In genomic region chr14:51929920-51930682, GRCh38 we compare ENCODE assay signal across 14 cellular contexts. TPM values are rescaled to one million over a fixed set of nuclear protein-coding genes. Genes with fewer than 3 reads are reported as not detected.
DNase-seq lines count a peak whose midpoint lies in the region; ATAC-seq and TF ChIP-seq lines count a peak whose summit lies in the region.
"Had no signal": no experiment of that assay in that cellular context is flagged by ENCODE, and none has a peak within 500 bp of the region (broad histone marks: within the 10 kb centered on the region; RNA-seq: fewer than 3 reads in every experiment).

No MANE protein-coding gene starts in this region.

- WGBS in trophoblast cell (ENCODE audit: extremely low coverage, insufficient coverage, insufficient read length) = no CpG with 5 or more reads among the region's 8 CpGs

- intact Hi-C loops in activated CD4-positive, alpha-beta T cell treated with anti-CD3 and anti-CD28 coated beads for 36 hours (cut with DNase I, micrococcal nuclease) = loop anchor here in 1 of 2 experiments (1.0 kb wide), 1 partner anchor 83 kb away; no protein-coding TSS in a partner anchor
- intact Hi-C loops in natural killer cell (cut with micrococcal nuclease) = loop anchor here (1.0 to 5.0 kb wide), 2 partner anchors 47 to 83 kb away; no protein-coding TSS in a partner anchor

- no peak overlapping the region for H2BK5ac ChIP-seq in trophoblast cell (ENCODE audit: low read depth, low read length, poor library complexity)

- H3K4me2 ChIP-seq in trophoblast cell (ENCODE audit: low read length) = no peak overlapping the region

- no peaks in the 10 kb centered on the region for H3K9me3 ChIP-seq in trophoblast cell (ENCODE audit: insufficient read depth, low read depth, low read length)

- ATAC-seq in activated CD4-positive, alpha-beta T cell treated with anti-CD3 and anti-CD28 coated beads for 36 hours = peak; percentile 40
- peak; percentile 11 for ATAC-seq in activated T-helper 17 cell treated with anti-CD3 and anti-CD28 coated beads, Interleukin-2, amount 50 U/mL, for 72 hours (replicated peaks)
- ATAC-seq in natural killer cell = peak; percentile 62 to 76 (median 68)
- no peak for ATAC-seq in GM21576 (IDR thresholded peaks at IDR 0.05; ENCODE audit: unreplicated experiment)

- no peak for TF ChIP-seq CTCF in natural killer cell (IDR thresholded peaks at IDR 0.05)

- no peak overlapping the region for H3K4ac ChIP-seq in trophoblast cell (ENCODE audit: low read depth, low read length)

- no peak for DNase-seq in activated CD4-positive, alpha-beta T cell treated with anti-CD3 and anti-CD28 coated beads for 36 hours
- no peak for DNase-seq in activated CD4-positive, alpha-beta T cell treated with anti-CD3 and anti-CD28 coated beads for 48 hours
- DNase-seq in NCI-H2081 treated with DMSO at 0.1 percent for 48 hours (lab: John Stamatoyannopoulos, UW) (peak; percentile 38), natural killer cell (no peak), occipital lobe (lab: John Stamatoyannopoulos, UW) (no peak), trophoblast cell (no peak)
- DNase-seq: activated B cell treated with CpG ODN at 0.5 μM for 24 hours; activated effector memory CD4-positive, alpha-beta T cell treated with anti-CD3 and anti-CD28 coated beads, Interleukin-2, amount 50 U/mL, for 16 hours; KG1; NCI-H1694; small intestine had no signal

- H3K9me3 Mint-ChIP-seq in activated CD4-positive, alpha-beta T cell treated with anti-CD3 and anti-CD28 coated beads for 36 hours (ENCODE audit: low read depth) = peaks cover 2% of the 10 kb centered on the region
- H3K9me3 Mint-ChIP-seq in activated T-helper 17 cell treated with anti-CD3 and anti-CD28 coated beads, Interleukin-2, amount 50 U/mL, for 72 hours = peaks cover 4% of the 10 kb centered on the region
- no peaks in the 10 kb centered on the region for H3K9me3 Mint-ChIP-seq in natural killer cell
- H3K9me3 Mint-ChIP-seq: activated B cell treated with CpG ODN at 0.5 μM for 24 hours had no signal

- no peak overlapping the region for H3K4me3 ChIP-seq in trophoblast cell (ENCODE audit: low read depth, low read length)
- H3K4me3 ChIP-seq: GM23248 had no signal

- POLR2A ChIA-PET in activated CD4-positive, alpha-beta T cell treated with anti-CD3 and anti-CD28 coated beads for 36 hours (lab: Charles Lee) = no interaction called here

- peak overlapping the region; percentile 91 for H3K27ac Mint-ChIP-seq in activated CD4-positive, alpha-beta T cell treated with anti-CD3 and anti-CD28 coated beads for 36 hours
- peak overlapping the region; percentile 75 for H3K27ac Mint-ChIP-seq in activated T-helper 17 cell treated with anti-CD3 and anti-CD28 coated beads, Interleukin-2, amount 50 U/mL, for 72 hours
- H3K27ac Mint-ChIP-seq in natural killer cell = peak overlapping the region; percentile 93 to 94
- H3K27ac Mint-ChIP-seq: activated B cell treated with CpG ODN at 0.5 μM for 24 hours had no signal

- H3K79me1 ChIP-seq in trophoblast cell (ENCODE audit: low read length) = no peaks in the 10 kb centered on the region

- H3K36me3 ChIP-seq in trophoblast cell (ENCODE audit: control insufficient read depth in 1 of 2, insufficient read depth in 2 of 2, low read length in 2 of 2) = no peaks in the 10 kb centered on the region

- H3K18ac ChIP-seq in trophoblast cell (ENCODE audit: low read length) = no peak overlapping the region

- H2AFZ ChIP-seq in trophoblast cell (ENCODE audit: insufficient read depth, low read length, poor library complexity) = no peak overlapping the region
- H2AFZ ChIP-seq: GM23248 had no signal

- H3K79me2 ChIP-seq in trophoblast cell (ENCODE audit: control insufficient read depth, insufficient read depth, low read length, poor library complexity) = no peaks in the 10 kb centered on the region

- H4K8ac ChIP-seq in trophoblast cell (ENCODE audit: low read depth, low read length) = no peak overlapping the region

- H3K4me1 ChIP-seq in trophoblast cell (ENCODE audit: control insufficient read depth in 1 of 2, insufficient read depth in 2 of 2, low read length in 2 of 2) = no peaks in the 10 kb centered on the region

- no peak overlapping the region for H4K12ac ChIP-seq in trophoblast cell (ENCODE audit: low read depth, low read length)

- no peak overlapping the region for H2BK120ac ChIP-seq in trophoblast cell (ENCODE audit: insufficient read depth, low read length, poor library complexity)

- H3K4me3 Mint-ChIP-seq in activated CD4-positive, alpha-beta T cell treated with anti-CD3 and anti-CD28 coated beads for 36 hours = no peak overlapping the region
- peak overlapping the region; percentile 23 for H3K4me3 Mint-ChIP-seq in activated T-helper 17 cell treated with anti-CD3 and anti-CD28 coated beads, Interleukin-2, amount 50 U/mL, for 72 hours
- peak overlapping the region; percentile 86 for H3K4me3 Mint-ChIP-seq in natural killer cell
- H3K4me3 Mint-ChIP-seq: activated B cell treated with CpG ODN at 0.5 μM for 24 hours had no signal

- H3K27ac ChIP-seq in trophoblast cell (ENCODE audit: low read depth, low read length) = no peak overlapping the region
- H3K27ac ChIP-seq: GM23248 had no signal

- H4K91ac ChIP-seq in trophoblast cell (ENCODE audit: low read depth, low read length) = no peak overlapping the region

- CTCF ChIA-PET in activated CD4-positive, alpha-beta T cell treated with anti-CD3 and anti-CD28 coated beads for 36 hours (lab: Charles Lee) = interaction anchor here (0.6 to 0.8 kb wide), 2 partner anchors 71 to 90 kb away, joined by 3 to 5 read pairs; no protein-coding TSS in a partner anchor

- H2AK5ac ChIP-seq in trophoblast cell (ENCODE audit: low read length) = no peak overlapping the region

- H3K27me3 Mint-ChIP-seq in activated CD4-positive, alpha-beta T cell treated with anti-CD3 and anti-CD28 coated beads for 36 hours = no peaks in the 10 kb centered on the region
- no peaks in the 10 kb centered on the region for H3K27me3 Mint-ChIP-seq in activated T-helper 17 cell treated with anti-CD3 and anti-CD28 coated beads, Interleukin-2, amount 50 U/mL, for 72 hours
- H3K27me3 Mint-ChIP-seq in natural killer cell (ENCODE audit: low read depth in 2 of 2) = no peaks in the 10 kb centered on the region
- H3K27me3 Mint-ChIP-seq: activated B cell treated with CpG ODN at 0.5 μM for 24 hours had no signal

- H2BK12ac ChIP-seq in trophoblast cell (ENCODE audit: low read length) = no peak overlapping the region

- peaks cover 54% of the 10 kb centered on the region for H3K36me3 Mint-ChIP-seq in activated CD4-positive, alpha-beta T cell treated with anti-CD3 and anti-CD28 coated beads for 36 hours (ENCODE audit: low read depth)
- peaks cover 78% of the 10 kb centered on the region for H3K36me3 Mint-ChIP-seq in activated T-helper 17 cell treated with anti-CD3 and anti-CD28 coated beads, Interleukin-2, amount 50 U/mL, for 72 hours (ENCODE audit: low read depth)
- H3K36me3 Mint-ChIP-seq in natural killer cell = no peaks in the 10 kb centered on the region

- H3K9ac ChIP-seq in trophoblast cell (ENCODE audit: low read length) = no peak overlapping the region
- H3K9ac ChIP-seq: GM23248 had no signal

- H3K23ac ChIP-seq in trophoblast cell (ENCODE audit: low read length) = no peak overlapping the region

- no peak overlapping the region for H3K14ac ChIP-seq in trophoblast cell (ENCODE audit: low read length)

- H3K4me1 Mint-ChIP-seq in activated CD4-positive, alpha-beta T cell treated with anti-CD3 and anti-CD28 coated beads for 36 hours = peaks cover 66% of the 10 kb centered on the region
- peaks cover 30% of the 10 kb centered on the region for H3K4me1 Mint-ChIP-seq in activated T-helper 17 cell treated with anti-CD3 and anti-CD28 coated beads, Interleukin-2, amount 50 U/mL, for 72 hours
- H3K4me1 Mint-ChIP-seq in natural killer cell = peaks cover 75 to 78% of the 10 kb centered on the region in 2 donors

- no peaks in the 10 kb centered on the region for H3K27me3 ChIP-seq in trophoblast cell (ENCODE audit: insufficient read depth, low read length)

RNA-seq across cellular contexts. Expression of gene RTRAF, which starts 59.2 kb away (rescaled TPM):
- 100 to 1,000 TPM; 232 to 254 TPM for total RNA-seq in activated CD4-positive, alpha-beta T cell treated with anti-CD3 and anti-CD28 coated beads for 36 hours
- 100 to 1,000 TPM; 138 to 190 TPM for total RNA-seq in activated T-helper 17 cell treated with anti-CD3 and anti-CD28 coated beads, Interleukin-2, amount 50 U/mL, for 72 hours
- total RNA-seq in natural killer cell (10 to 100 TPM; 84.3 to 96.5 (median 92.7) TPM), occipital lobe (52.1 TPM)
- 446 and 476 TPM in 2 replicates for polyA plus RNA-seq in trophoblast cell (2013)
